ENCODE assay signal across 9 cellular contexts in genomic region chr5:112957970-112958773, GRCh38. TPM values are rescaled to one million over a fixed set of nuclear protein-coding genes. Genes with fewer than 3 reads are reported as not detected.
DNase-seq lines count a peak whose midpoint lies in the region; ATAC-seq and TF ChIP-seq lines count a peak whose summit lies in the region.
"Had no signal": no experiment of that assay in that cellular context is flagged by ENCODE, and none has a peak within 500 bp of the region (broad histone marks: within the 10 kb centered on the region; RNA-seq: fewer than 3 reads in every experiment).

No MANE protein-coding gene starts in this region.

- no peaks in the 10 kb centered on the region for H3K27me3 Mint-ChIP-seq in dendritic cell treated with granulocyte-macrophage colony-stimulating factor and Interleukin-4, amounts not matched to agents 40 ng/mL and 50 ng/mL, for 4 days

- H3K4me1 Mint-ChIP-seq in dendritic cell treated with granulocyte-macrophage colony-stimulating factor and Interleukin-4, amounts not matched to agents 40 ng/mL and 50 ng/mL, for 4 days (ENCODE audit: low read depth), result peaks cover 42% of the 10 kb centered on the region

- peak overlapping the region; percentile 42 for H3K27ac Mint-ChIP-seq in dendritic cell treated with granulocyte-macrophage colony-stimulating factor and Interleukin-4, amounts not matched to agents 40 ng/mL and 50 ng/mL, for 4 days

- H3K9me3 Mint-ChIP-seq in dendritic cell treated with granulocyte-macrophage colony-stimulating factor and Interleukin-4, amounts not matched to agents 40 ng/mL and 50 ng/mL, for 4 days, result no peaks in the 10 kb centered on the region

- intact Hi-C loops in dendritic cell treated with granulocyte-macrophage colony-stimulating factor and Interleukin-4, amounts not matched to agents 40 ng/mL and 50 ng/mL, for 4 days (cut with micrococcal nuclease), result no loop called here

- DNase-seq in AG04450 (ENCODE audit: low read depth, low spot score), result peak; percentile 86
- peak; percentile 53 to 60 for DNase-seq in NCI-H526 (lab: John Stamatoyannopoulos, UW)
- no peak for DNase-seq in omental fat pad (ENCODE audit: low spot score)
- DNase-seq in effector CD4-positive, alpha-beta T cell, result no peak
- no peak for DNase-seq in NCI-H1092 (lab: John Stamatoyannopoulos, UW)

- no peak overlapping the region for H3K27ac ChIP-seq in AG04450 (ENCODE audit: low read depth, low read length)
- H3K27ac ChIP-seq: HL-60 had no signal

- ATAC-seq in GM18520 (IDR thresholded peaks at IDR 0.05; ENCODE audit: unreplicated experiment) (peak; percentile 93), HG02884 (IDR thresholded peaks at IDR 0.05; ENCODE audit: unreplicated experiment) (peak; percentile 82), omental fat pad (ENCODE audit: low FRiP score) (peak; percentile 92)

- H3K4me3 ChIP-seq in AG04450 (ENCODE audit: low read depth, low read length), result no peak overlapping the region

- TF ChIP-seq CTCF in AG04450 (IDR thresholded peaks at IDR 0.05; ENCODE audit: low read depth, low read length) (no peak), omental fat pad (IDR thresholded peaks at IDR 0.05) (no peak)

- CTCF ChIA-PET in AG04450 (lab: Charles Lee), result interaction anchor here (0.9 kb wide), 1 partner anchor 38 kb away, joined by 3 read pairs; no protein-coding TSS in a partner anchor

- H3K4me3 Mint-ChIP-seq in dendritic cell treated with granulocyte-macrophage colony-stimulating factor and Interleukin-4, amounts not matched to agents 40 ng/mL and 50 ng/mL, for 4 days, result no peak overlapping the region

- no peaks in the 10 kb centered on the region; the same call in 1 of the 2 replicates for H3K9me3 ChIP-seq in AG04450 (ENCODE audit: control insufficient read depth, insufficient read depth, low read length)

- POLR2A ChIA-PET in AG04450 (lab: Yijun Ruan, JAX), result interaction anchor here (1.1 to 1.6 kb wide), 2 partner anchors 18 to 37 kb away, joined by 3 to 4 read pairs; partner anchors contain the start of gene DCP2

- no peaks in the 10 kb centered on the region for H3K36me3 Mint-ChIP-seq in dendritic cell treated with granulocyte-macrophage colony-stimulating factor and Interleukin-4, amounts not matched to agents 40 ng/mL and 50 ng/mL, for 4 days (ENCODE audit: low read depth)

- H3K27me3 ChIP-seq in AG04450 (ENCODE audit: control insufficient read depth, insufficient read depth, low read length), result no peaks in the 10 kb centered on the region

RNA-seq across cellular contexts. Expression of gene DCP2, which starts 18.4 kb away (rescaled TPM):
- polyA plus RNA-seq in AG04450 (2011; rRNA removed), result 12.9 and 18.4 TPM in 2 replicates
- polyA minus RNA-seq in AG04450 (2011; rRNA and poly(A)+ RNA removed), result 19.4 and 28.1 TPM in 2 replicates
- 10 to 100 TPM; 22.2 to 53.4 (median 25.9) TPM for total RNA-seq in omental fat pad

RNA-seq across cellular contexts. Expression of gene REEP5, which starts 36.1 kb away (rescaled TPM):
- 163 and 176 TPM in 2 replicates for polyA plus RNA-seq in AG04450 (2011; rRNA removed)
- polyA minus RNA-seq in AG04450 (2011; rRNA and poly(A)+ RNA removed), result 161 and 175 TPM in 2 replicates
- total RNA-seq in omental fat pad, result 10 to 100 TPM; 74.2 to 90.1 (median 81.9) TPM

Comparison
In these comparisons a context has a peak if more than half of its experiments do, and no peak if none do; other contexts are left out.
1. DNase-seq: peak in AG04450 (single experiment) and NCI-H526 (2 of 2); none in omental fat pad (single experiment), effector CD4-positive, alpha-beta T cell (single experiment) and NCI-H1092 (single experiment).
2. Peak in every context shown above with its lines, with median percentiles within 50 percentile points of each other: ATAC-seq.